16 cellular contexts compared by ENCODE assay signal in genomic region chr17:81299846-81300585, GRCh38.
"Had no signal": no experiment of that assay in that cellular context is flagged by ENCODE, and none has a peak within 500 bp of the region (broad histone marks: within the 10 kb centered on the region; RNA-seq: fewer than 3 reads in every experiment).

No MANE protein-coding gene starts in this region.

- H3K36me3 ChIP-seq: gastroesophageal sphincter, heart right ventricle, spleen, suprapubic skin had no signal

- H3K27ac Mint-ChIP-seq: activated naive CD8-positive, alpha-beta T cell; type B pancreatic cell had no signal

- H3K36me3 Mint-ChIP-seq: activated naive CD8-positive, alpha-beta T cell; immature natural killer cell; naive thymus-derived CD8-positive, alpha-beta T cell; type B pancreatic cell had no signal

- H3K27me3 ChIP-seq: gastroesophageal sphincter, spleen, suprapubic skin had no signal

- DNase-seq: activated CD4-positive, alpha-beta T cell treated with anti-CD3 and anti-CD28 coated beads, Interleukin-2, amount 50 U/mL, for 4 hours; activated CD4-positive, CD25-positive, alpha-beta regulatory T cell treated with anti-CD3 and anti-CD28 coated beads, Interleukin-2, amount 50 U/mL, for 72 hours; activated gamma-delta T cell; effector CD4-positive, alpha-beta T cell; heart right ventricle; immature natural killer cell; left ventricle myocardium superior; mesendoderm; naive thymus-derived CD8-positive, alpha-beta T cell; spleen; stimulated activated naive CD8-positive, alpha-beta T cell treated with anti-CD3 and anti-CD28 coated beads, Interleukin-15, amount 100 ng/mL, for 72 hours had no signal

- H3K4me3 ChIP-seq: gastroesophageal sphincter, heart right ventricle, SK-N-MC, spleen, suprapubic skin had no signal

- H3K27ac ChIP-seq: gastroesophageal sphincter, heart right ventricle, spleen, suprapubic skin had no signal

- H3K9me3 Mint-ChIP-seq: immature natural killer cell; naive thymus-derived CD8-positive, alpha-beta T cell; stimulated activated naive CD8-positive, alpha-beta T cell treated with anti-CD3 and anti-CD28 coated beads, Interleukin-15, amount 100 ng/mL, for 72 hours; type B pancreatic cell had no signal

- H3K9me3 ChIP-seq: gastroesophageal sphincter, heart right ventricle, spleen, suprapubic skin had no signal

- H3K4me3 Mint-ChIP-seq: activated naive CD8-positive, alpha-beta T cell; naive thymus-derived CD8-positive, alpha-beta T cell; stimulated activated naive CD8-positive, alpha-beta T cell treated with anti-CD3 and anti-CD28 coated beads, Interleukin-15, amount 100 ng/mL, for 72 hours; type B pancreatic cell had no signal

- H3K27me3 Mint-ChIP-seq: activated naive CD8-positive, alpha-beta T cell; stimulated activated naive CD8-positive, alpha-beta T cell treated with anti-CD3 and anti-CD28 coated beads, Interleukin-15, amount 100 ng/mL, for 72 hours; type B pancreatic cell had no signal
